In the genomic region with DNA sequence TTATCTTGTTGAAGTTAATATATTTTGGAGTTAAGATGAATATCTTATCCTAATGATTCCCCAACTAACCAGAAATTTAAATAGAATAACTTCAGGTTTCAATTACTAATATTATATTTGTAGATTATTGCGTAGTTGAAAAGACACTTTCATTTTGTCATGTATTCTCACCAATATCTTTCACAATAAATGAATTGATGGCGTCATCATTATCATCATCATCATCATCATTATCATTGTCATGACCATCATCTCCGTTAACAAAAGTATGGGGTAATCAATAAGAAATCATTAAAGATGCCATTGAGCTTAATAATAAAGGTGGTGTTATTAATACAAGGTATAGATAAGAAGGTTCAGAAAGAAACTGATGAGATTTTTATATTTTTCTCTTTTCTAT, we compare ENCODE assay signal across 7 cellular contexts.
"Had no signal": no experiment of that assay in that cellular context is flagged by ENCODE, and none has a peak within 500 bp of the region (broad histone marks: within the 10 kb centered on the region; RNA-seq: fewer than 3 reads in every experiment).

No MANE protein-coding gene starts in this region.

- H3K4me3 ChIP-seq: GM12878 had no signal

- DNase-seq: GDM1, GF-D8 had no signal

- ATAC-seq: GM12878 had no signal

- FAIRE-seq: GM12878, GM12891, GM12892, GM18507, GM19239 had no signal
